In genomic region chr9:127051881-127052595, GRCh38 we compare ENCODE assay signal across 17 cellular contexts.
"Had no signal": no experiment of that assay in that cellular context is flagged by ENCODE, and none has a peak within 500 bp of the region (broad histone marks: within the 10 kb centered on the region; RNA-seq: fewer than 3 reads in every experiment).

No MANE protein-coding gene starts in this region.

- H3K27ac Mint-ChIP-seq: activated CD4-positive, alpha-beta memory T cell treated with anti-CD3 and anti-CD28 coated beads for 36 hours; activated naive CD8-positive, alpha-beta T cell; stimulated activated memory B cell treated with anti-CD40 and anti-IgM and Interleukin-4, amounts not matched to agents 10 μg/mL and 1 μg/mL and 100 μg/mL, for 72 hours had no signal

- H3K9me3 ChIP-seq: colonic mucosa, thyroid gland had no signal

- H3K9me3 Mint-ChIP-seq: activated CD4-positive, alpha-beta memory T cell treated with anti-CD3 and anti-CD28 coated beads for 36 hours; central memory CD8-positive, alpha-beta T cell; nephron; stimulated activated memory B cell treated with anti-CD40 and anti-IgM and Interleukin-4, amounts not matched to agents 10 μg/mL and 1 μg/mL and 100 μg/mL, for 72 hours had no signal

- H3K27ac ChIP-seq: colonic mucosa had no signal

- H3K36me3 Mint-ChIP-seq: activated CD4-positive, alpha-beta memory T cell treated with anti-CD3 and anti-CD28 coated beads for 36 hours had no signal

- ATAC-seq: esophagus mucosa; stimulated activated memory B cell treated with anti-CD40 and anti-IgM and Interleukin-4, amounts not matched to agents 10 μg/mL and 1 μg/mL and 100 μg/mL, for 72 hours had no signal

- H3K36me3 ChIP-seq: colonic mucosa, thyroid gland had no signal

- H3K4me1 ChIP-seq: colonic mucosa had no signal

- H3K4me3 ChIP-seq: colonic mucosa, lung, SK-N-MC, thyroid gland had no signal

- H3K4me3 Mint-ChIP-seq: activated CD4-positive, alpha-beta memory T cell treated with anti-CD3 and anti-CD28 coated beads for 36 hours; activated naive CD8-positive, alpha-beta T cell; central memory CD8-positive, alpha-beta T cell; nephron; stimulated activated memory B cell treated with anti-CD40 and anti-IgM and Interleukin-4, amounts not matched to agents 10 μg/mL and 1 μg/mL and 100 μg/mL, for 72 hours had no signal

- DNase-seq: activated CD4-positive, alpha-beta memory T cell treated with anti-CD3 and anti-CD28 coated beads for 36 hours; activated T-cell treated with anti-CD3 and anti-CD28 coated beads for 4 hours; amniotic stem cell; colonic mucosa; midbrain; nucleus accumbens; posterior cingulate gyrus; retina; stimulated activated CD4-positive, alpha-beta T cell treated with anti-CD3 and anti-CD28 coated beads, Interleukin-4, amount 100 ng/mL, for 4 hours; thyroid gland had no signal

- H3K27me3 ChIP-seq: colonic mucosa, thyroid gland had no signal

- H3K27me3 Mint-ChIP-seq: activated CD4-positive, alpha-beta memory T cell treated with anti-CD3 and anti-CD28 coated beads for 36 hours; activated naive CD8-positive, alpha-beta T cell; central memory CD8-positive, alpha-beta T cell; stimulated activated memory B cell treated with anti-CD40 and anti-IgM and Interleukin-4, amounts not matched to agents 10 μg/mL and 1 μg/mL and 100 μg/mL, for 72 hours had no signal
